Comparison of ENCODE assay signal across 19 cellular contexts in genomic region chr10:31876616-31877352, GRCh38. TPM values are rescaled to one million over a fixed set of nuclear protein-coding genes. Genes with fewer than 3 reads are reported as not detected.
DNase-seq lines count a peak whose midpoint lies in the region; ATAC-seq, FAIRE-seq and TF ChIP-seq lines count a peak whose summit lies in the region.
"Had no signal": no experiment of that assay in that cellular context is flagged by ENCODE, and none has a peak within 500 bp of the region (broad histone marks: within the 10 kb centered on the region; RNA-seq: fewer than 3 reads in every experiment).

No MANE protein-coding gene starts in this region.

- 0 out of 3 replicates have a peak overlapping the region, but pooled peaks have one; percentile 1 for H3K4me2 ChIP-seq in A549

- 86% methylated on average over 7 of the region's 7 CpGs for WGBS in A549 (ENCODE audit: missing lambda C conversion rate)

- no peak for TF ChIP-seq RAD21 in A549 (conservative IDR thresholded peaks at IDR 0.05 in 1 of 2, IDR thresholded peaks at IDR 0.05 in 1 of 2)

- POLR2A ChIA-PET in A549 (lab: Yijun Ruan, JAX) = interaction anchor here (0.7 kb wide), 3 partner anchors 9 to 1445 kb away, joined by 3 to 4 read pairs (median 4); no protein-coding TSS in a partner anchor

- no peak overlapping the region for H3K4me3 Mint-ChIP-seq in endothelial cell (ENCODE audit: unreplicated experiment)
- H3K4me3 Mint-ChIP-seq: naive thymus-derived CD8-positive, alpha-beta T cell; T-helper 2 cell treated with Interferon-gamma antibody and Interleukin-4, amounts not matched to agents 5 μg/mL and 100 μg/mL, for 36 hours had no signal

- H3K27ac ChIP-seq in A549 (peak overlapping the region in 1 of 2 experiments; percentile 61; a peak in 3 of 6 replicates), HUES48 (ENCODE audit: low read depth, low read length) (peak overlapping the region; percentile 14)
- H3K27ac ChIP-seq: epithelial cell of prostate, lower lobe of right lung had no signal

- CTCF ChIA-PET in A549 (lab: Yijun Ruan, JAX) = interaction anchor here (1.1 kb wide), 2 partner anchors 14 to 129 kb away, joined by 4 to 5 read pairs; no protein-coding TSS in a partner anchor

- no peak for TF ChIP-seq CTCF in A549 (IDR thresholded peaks at IDR 0.05)
- peak; percentile 14; the same call in 1 of the 3 replicates for TF ChIP-seq CTCF in GM12872 (IDR thresholded peaks at IDR 0.05; ENCODE audit: insufficient read depth, low read depth, low read length)
- no peak for TF ChIP-seq CTCF in endothelial cell (IDR thresholded peaks at IDR 0.05; ENCODE audit: unreplicated experiment)

- H3K9me3 ChIP-seq in A549 (no peaks in the 10 kb centered on the region), HUES48 (ENCODE audit: control insufficient read depth, insufficient read depth, low read length) (no peaks in the 10 kb centered on the region)
- H3K9me3 ChIP-seq: lower lobe of right lung had no signal

- no peak for ATAC-seq in A549
- ATAC-seq: naive thymus-derived CD8-positive, alpha-beta T cell had no signal

- DNase-seq in A549 (ENCODE audit: low read depth in 1 of 2, low spot score in 1 of 2) (no peak), endothelial cell (ENCODE audit: low spot score) (no peak), A172 (ENCODE audit: low spot score) (no peak), SK-N-DZ (ENCODE audit: low spot score) (no peak), RCC 7860 (ENCODE audit: low spot score) (no peak), DMS53 (lab: John Stamatoyannopoulos, UW) (no peak)
- DNase-seq: activated CD4-positive, alpha-beta T cell treated with anti-CD3 and anti-CD28 coated beads for 1 hour; activated CD8-positive, alpha-beta memory T cell treated with anti-CD3 and anti-CD28 coated beads, Interleukin-2, amount 50 U/mL, for 4 hours; activated naive CD4-positive, alpha-beta T cell treated with Interleukin-2 at 50 U/mL for 16 hours; lower lobe of right lung; naive thymus-derived CD8-positive, alpha-beta T cell; NCI-H2029; NCI-H510A; SHP77 treated with DMSO at 0.1 percent for 48 hours; stimulated activated CD4-positive, alpha-beta T cell treated with anti-CD3 and anti-CD28 coated beads, Interleukin-15, amount 100 ng/mL, for 24 hours had no signal

- H3K4me1 Mint-ChIP-seq in endothelial cell (ENCODE audit: unreplicated experiment) = peaks cover 4% of the 10 kb centered on the region

- H3K9me3 Mint-ChIP-seq in endothelial cell (ENCODE audit: unreplicated experiment) = no peaks in the 10 kb centered on the region
- H3K9me3 Mint-ChIP-seq: naive thymus-derived CD8-positive, alpha-beta T cell; T-helper 2 cell treated with Interferon-gamma antibody and Interleukin-4, amounts not matched to agents 5 μg/mL and 100 μg/mL, for 36 hours had no signal

- no peak for TF ChIP-seq EP300 in A549 (IDR thresholded peaks at IDR 0.05)

- TF ChIP-seq POLR2A in A549 (IDR thresholded peaks at IDR 0.05; ENCODE audit: low read length) = no peak

- H3K4me3 ChIP-seq in A549 = no peak overlapping the region
- H3K4me3 ChIP-seq in HUES48 (ENCODE audit: low read depth, low read length) = no peak overlapping the region
- H3K4me3 ChIP-seq: lower lobe of right lung had no signal

- no peaks in the 10 kb centered on the region for H3K36me3 Mint-ChIP-seq in endothelial cell (ENCODE audit: low read depth, unreplicated experiment)

- no peaks in the 10 kb centered on the region for H3K27me3 Mint-ChIP-seq in endothelial cell (ENCODE audit: unreplicated experiment)
- H3K27me3 Mint-ChIP-seq: naive thymus-derived CD8-positive, alpha-beta T cell had no signal

- FAIRE-seq in A549 (lab: Jason Lieb, UNC) (no peak), RCC 7860 (lab: Jason Lieb, UNC) (no peak)

- H3K27ac Mint-ChIP-seq in endothelial cell (ENCODE audit: unreplicated experiment) = peak overlapping the region; percentile 70
- H3K27ac Mint-ChIP-seq: naive thymus-derived CD8-positive, alpha-beta T cell; T-helper 2 cell treated with Interferon-gamma antibody and Interleukin-4, amounts not matched to agents 5 μg/mL and 100 μg/mL, for 36 hours had no signal

- H3K9ac ChIP-seq in HUES48 (ENCODE audit: low read depth, low read length) = no peak overlapping the region

- H3K27me3 ChIP-seq in HUES48 (ENCODE audit: control insufficient read depth, insufficient read depth, low read length) = no peaks in the 10 kb centered on the region

- H3K4me1 ChIP-seq in A549 = peaks cover 83% of the 10 kb centered on the region
- peaks cover 13% of the 10 kb centered on the region for H3K4me1 ChIP-seq in HUES48 (ENCODE audit: control insufficient read depth, insufficient read depth, low read length)

- no peaks in the 10 kb centered on the region for H3K36me3 ChIP-seq in HUES48 (ENCODE audit: control insufficient read depth, insufficient read depth, low read length)
- H3K36me3 ChIP-seq: lower lobe of right lung had no signal

TF ChIP-seq in A549, 52 proteins besides CTCF, POLR2A, EP300 and RAD21:
- no peak for TF ChIP-seq HDAC2 (IDR thresholded peaks at IDR 0.05)
- TF ChIP-seq KDM5A (IDR thresholded peaks at IDR 0.05) = no peak
- no peak for TF ChIP-seq BHLHE40 (IDR thresholded peaks at IDR 0.05; ENCODE audit: low read depth, low read length)
- no peak for TF ChIP-seq ATOH8 (CRISPR knock-in tag; IDR thresholded peaks at IDR 0.05; ENCODE audit: low read depth)
- TF ChIP-seq CBX8 (IDR thresholded peaks at IDR 0.05) = no peak

RNA-seq across cellular contexts. Expression of gene ARHGAP12, which starts 51.8 kb away (rescaled TPM):
- 39.0 and 49.3 TPM in 2 replicates for polyA plus RNA-seq in A549 (2011; rRNA removed)
- 6.3 and 7.7 TPM in 2 replicates for polyA plus RNA-seq in A549 (2012; cell fraction: cytosol; rRNA removed)
- 6.2 and 12.8 TPM in 2 replicates for polyA plus RNA-seq in A549 (2012; cell fraction: nucleus; rRNA removed)
- 22.1 to 26.9 TPM (median 24.8 TPM) in 3 replicates for polyA plus RNA-seq in A549 (2017; fragmentation: RNase III; extraction: RNeasy Plus Mini Kit Qiagen cat#74134 plus additional on column Dnase treatment)
- 32.2 and 32.4 TPM in 2 replicates for polyA minus RNA-seq in A549 (2011; rRNA and poly(A)+ RNA removed)
- 39.0 TPM for total RNA-seq in endothelial cell (ENCODE audit: unreplicated experiment)
- total RNA-seq in A172 (2014; rRNA removed; shearing (Covaris generic)) = 40.0 and 49.6 TPM in 2 replicates
- polyA plus RNA-seq in SK-N-DZ (2014; cell fraction: cytosol; rRNA removed) = 10.1 and 10.2 TPM in 2 replicates
- 17.7 and 21.8 TPM in 2 replicates for polyA plus RNA-seq in SK-N-DZ (2014; cell fraction: nucleus; rRNA removed)
